10 cellular contexts compared by ENCODE assay signal in the genomic region with DNA sequence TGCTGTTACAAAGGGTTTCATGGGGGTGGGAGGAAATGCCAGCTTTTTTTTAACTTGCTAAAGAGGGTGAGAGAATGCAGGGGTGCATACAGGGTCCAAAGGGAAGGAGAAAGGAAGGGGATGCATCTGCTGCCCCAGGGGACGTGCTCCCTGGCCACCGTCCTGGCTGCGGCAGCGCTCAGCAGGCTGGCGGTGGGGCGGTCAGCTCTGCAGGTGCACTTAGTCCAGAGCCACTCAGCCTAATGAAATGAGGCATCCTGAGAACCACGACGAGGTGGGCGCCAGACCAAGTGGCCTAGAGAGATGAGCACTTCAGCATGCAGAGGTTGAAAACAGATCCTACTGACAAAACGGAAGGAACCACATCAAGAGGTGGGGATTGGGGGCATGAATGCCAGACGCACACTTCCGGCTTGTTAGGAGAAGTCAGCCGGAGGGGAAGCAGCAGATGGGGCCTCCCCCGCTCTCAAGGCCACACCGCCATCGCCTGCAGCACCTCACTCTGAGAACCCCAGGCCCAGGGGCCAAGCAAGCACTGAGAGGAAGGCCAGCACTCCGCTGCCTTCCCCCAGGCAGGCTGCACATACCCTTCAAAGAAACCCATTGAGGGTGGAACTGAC.
A peak's percentile ranks its signal among the peaks of the same experiment; 100 is the strongest.
DNase-seq lines count a peak whose midpoint lies in the region; ATAC-seq and TF ChIP-seq lines count a peak whose summit lies in the region.
"Had no signal": no experiment of that assay in that cellular context is flagged by ENCODE, and none has a peak within 500 bp of the region (broad histone marks: within the 10 kb centered on the region; RNA-seq: fewer than 3 reads in every experiment).

No MANE protein-coding gene starts in this region.

- H3K4me1 ChIP-seq in Karpas-422 (ENCODE audit: low read length) (peaks cover 17% of the 10 kb centered on the region), psoas muscle (peaks cover 5% of the 10 kb centered on the region)

- H3K27ac ChIP-seq in Karpas-422 (ENCODE audit: low read length): no peak overlapping the region
- no peak overlapping the region for H3K27ac ChIP-seq in RWPE1
- no peak overlapping the region for H3K27ac ChIP-seq in psoas muscle

- H3K4me1 Mint-ChIP-seq in T-cell: peaks cover 8 to 16% (median 15%) of the 10 kb centered on the region in 3 donors

- no peak overlapping the region for H3K4me2 ChIP-seq in Karpas-422 (ENCODE audit: low read depth, low read length, poor library complexity, severe bottlenecking)

- no peak overlapping the region for H2AFZ ChIP-seq in Karpas-422 (ENCODE audit: low read length)

- TF ChIP-seq CTCF in RWPE1 (conservative IDR thresholded peaks at IDR 0.05; ENCODE audit: low read depth) (no peak), psoas muscle (IDR thresholded peaks at IDR 0.05) (no peak)

- no peaks in the 10 kb centered on the region for H4K20me1 ChIP-seq in Karpas-422 (ENCODE audit: insufficient read depth, low read depth, low read length)

- peak; percentile 16 to 83 (median 70) for DNase-seq in T-cell
- peak; percentile 25 for DNase-seq in central memory CD4-positive, alpha-beta T cell
- DNase-seq in stimulated activated CD8-positive, alpha-beta memory T cell treated with anti-CD3 and anti-CD28 coated beads, Interleukin-15, amount 100 ng/mL, for 48 hours (ENCODE audit: low read depth in 2 of 2): peak; percentile 17 to 38
- DNase-seq in Karpas-422: no peak
- no peak for DNase-seq in RWPE1 (ENCODE audit: low spot score)
- DNase-seq in psoas muscle: no peak

- H3K9me2 ChIP-seq in Karpas-422 (replicated peaks; ENCODE audit: insufficient read depth, low read length): no peaks in the 10 kb centered on the region

- CTCF ChIA-PET in T-cell (lab: Charles Lee): interaction anchor here in 1 of 2 donors (0.5 kb wide), 1 partner anchor 1549 kb away, joined by 3 read pairs; no protein-coding TSS in a partner anchor
- CTCF ChIA-PET in RWPE1 (lab: Yijun Ruan, JAX): no interaction called here

- POLR2A ChIA-PET in T-cell (lab: Charles Lee) (no interaction called here), RWPE1 (lab: Yijun Ruan, JAX; ENCODE audit: low non-redundant PET) (no interaction called here)

- in situ Hi-C loops in GM18951 (cut with MboI; ENCODE audit: low sequenced_read_pairs, unreplicated experiment): no loop called here

- WGBS in psoas muscle, 3 donors: 74 to 87% (median 76%) methylated on average over 17 of the region's 17 CpGs

- H3K27ac Mint-ChIP-seq in T-cell: peak overlapping the region; percentile 78 to 89

- H3K4me3 Mint-ChIP-seq in T-cell: peak overlapping the region; percentile 52 to 84 (median 62)
- H3K4me3 Mint-ChIP-seq: type B pancreatic cell had no signal

- ATAC-seq in T-cell (replicated peaks in 1 of 4) (peak; percentile 77 to 95 (median 84)), psoas muscle (no peak), GM19328 (IDR thresholded peaks at IDR 0.05; ENCODE audit: unreplicated experiment) (no peak)
- ATAC-seq: left lobe of liver had no signal

- H3K4me3 ChIP-seq in Karpas-422 (ENCODE audit: low read length) (no peak overlapping the region), psoas muscle (no peak overlapping the region)

- H3K27me3 ChIP-seq in Karpas-422 (ENCODE audit: low read length) (no peaks in the 10 kb centered on the region), psoas muscle (ENCODE audit: insufficient read depth in 3 of 3, low read length in 2 of 3) (no peaks in the 10 kb centered on the region)

- intact Hi-C loops in psoas muscle (cut with DNase I): no loop called here

- H3K9me3 Mint-ChIP-seq in T-cell: no peaks in the 10 kb centered on the region
- H3K9me3 Mint-ChIP-seq: type B pancreatic cell had no signal

- H3K36me3 ChIP-seq in Karpas-422 (ENCODE audit: insufficient read depth, low read length) (no peaks in the 10 kb centered on the region), psoas muscle (ENCODE audit: insufficient read depth in 1 of 2, low read depth in 1 of 2) (no peaks in the 10 kb centered on the region)

- H3K79me2 ChIP-seq in Karpas-422 (ENCODE audit: low read length): no peaks in the 10 kb centered on the region

- H3K9ac ChIP-seq in Karpas-422 (ENCODE audit: low read length): no peak overlapping the region

- no peaks in the 10 kb centered on the region for H3K9me3 ChIP-seq in Karpas-422 (ENCODE audit: low read length)
- no peaks in the 10 kb centered on the region for H3K9me3 ChIP-seq in psoas muscle

- no peaks in the 10 kb centered on the region for H3K27me3 Mint-ChIP-seq in T-cell
- H3K27me3 Mint-ChIP-seq: type B pancreatic cell had no signal

- peak; percentile 47 for TF ChIP-seq POLR2A in GM18951 (IDR thresholded peaks at IDR 0.05; ENCODE audit: extremely low read depth, insufficient read depth, insufficient read length)

- H3K36me3 Mint-ChIP-seq in T-cell: peaks cover 22% of the 10 kb centered on the region

Comparison
In these comparisons a context has a peak if more than half of its experiments do, and no peak if none do; other contexts are left out.
1. ATAC-seq: peak in T-cell (4 of 4); none in psoas muscle (0 of 4) and GM19328 (single experiment).
2. DNase-seq: peak in T-cell (34 of 34), central memory CD4-positive, alpha-beta T cell (single experiment) and stimulated activated CD8-positive, alpha-beta memory T cell treated with anti-CD3 and anti-CD28 coated beads, Interleukin-15, amount 100 ng/mL, for 48 hours (2 of 2); none in Karpas-422 (single experiment), RWPE1 (single experiment) and psoas muscle (0 of 2).